9 cellular contexts compared by ENCODE assay signal in genomic region chr9:129177443-129177790, GRCh38. TPM values are rescaled to one million over a fixed set of nuclear protein-coding genes. Genes with fewer than 3 reads are reported as not detected.
DNase-seq lines count a peak whose midpoint lies in the region; ATAC-seq and TF ChIP-seq lines count a peak whose summit lies in the region.
"Had no signal": no experiment of that assay in that cellular context is flagged by ENCODE, and none has a peak within 500 bp of the region (broad histone marks: within the 10 kb centered on the region; RNA-seq: fewer than 3 reads in every experiment).

No MANE protein-coding gene starts in this region.

- H3K4me1 Mint-ChIP-seq in activated naive CD8-positive, alpha-beta T cell treated with anti-CD3 and anti-CD28 coated beads for 36 hours = peaks cover 6% of the 10 kb centered on the region

- TF ChIP-seq POLR2A in thyroid gland (IDR thresholded peaks at IDR 0.05) = no peak

- H3K36me3 Mint-ChIP-seq in activated naive CD8-positive, alpha-beta T cell treated with anti-CD3 and anti-CD28 coated beads for 36 hours = no peaks in the 10 kb centered on the region
- H3K36me3 Mint-ChIP-seq: immature natural killer cell had no signal

- H3K27ac ChIP-seq in left lung = peak overlapping the region; percentile 88 to 93
- peak overlapping the region; percentile 84 to 100 (median 87) for H3K27ac ChIP-seq in thyroid gland

- H3K4me3 ChIP-seq in left lung (peak overlapping the region; percentile 87 to 93), thyroid gland (replicated peaks in 1 of 3) (peak overlapping the region; percentile 61 to 95 (median 81))

- TF ChIP-seq CTCF in left lung (IDR thresholded peaks at IDR 0.05) (no peak), thyroid gland (IDR thresholded peaks at IDR 0.05) (no peak)

- WGBS in thyroid gland, 2 donors = no CpG with 5 or more reads among the region's 56 CpGs

- H3K27ac Mint-ChIP-seq in activated naive CD8-positive, alpha-beta T cell treated with anti-CD3 and anti-CD28 coated beads for 36 hours = no peak overlapping the region

- no peaks in the 10 kb centered on the region for H3K27me3 Mint-ChIP-seq in activated naive CD8-positive, alpha-beta T cell treated with anti-CD3 and anti-CD28 coated beads for 36 hours

- H3K9me3 ChIP-seq in left lung (no peaks in the 10 kb centered on the region), thyroid gland (no peaks in the 10 kb centered on the region)

- H3K27me3 ChIP-seq in left lung (peaks cover 0 to 20% of the 10 kb centered on the region in 2 donors), thyroid gland (no peaks in the 10 kb centered on the region)

- H3K4me1 ChIP-seq in left lung (peaks cover 6 to 40% of the 10 kb centered on the region in 2 donors), thyroid gland (peaks cover 27 to 28% of the 10 kb centered on the region in 2 donors)

- intact Hi-C loops in left lung (cut with DNase I) (loop anchor here in 1 of 2 donors (5.0 to 10.0 kb wide), 2 partner anchors 305 to 437 kb away; no protein-coding TSS in a partner anchor), thyroid gland (cut with DNase I) (loop anchor here (5.0 kb wide), 1 partner anchor 35 kb away; no protein-coding TSS in a partner anchor)

- peak; percentile 11 for ATAC-seq in GM19023 (IDR thresholded peaks at IDR 0.05; ENCODE audit: unreplicated experiment)
- peak; percentile 9 for ATAC-seq in HG03342 (IDR thresholded peaks at IDR 0.05; ENCODE audit: unreplicated experiment)
- ATAC-seq in left lung = no peak

- H3K9me3 Mint-ChIP-seq in activated naive CD8-positive, alpha-beta T cell treated with anti-CD3 and anti-CD28 coated beads for 36 hours = no peaks in the 10 kb centered on the region
- H3K9me3 Mint-ChIP-seq: immature natural killer cell had no signal

- no peak overlapping the region for H3K4me3 Mint-ChIP-seq in activated naive CD8-positive, alpha-beta T cell treated with anti-CD3 and anti-CD28 coated beads for 36 hours

- DNase-seq in AG20443 (ENCODE audit: low spot score) (peak; percentile 44), left lung (no peak), thyroid gland (peak in 1 of 2 donors; percentile 31), cerebellar cortex (ENCODE audit: low spot score) (no peak), NCI-H2107 treated with DMSO at 0.1 percent for 48 hours (lab: John Stamatoyannopoulos, UW; ENCODE audit: unreplicated experiment) (no peak)
- DNase-seq in activated naive CD8-positive, alpha-beta T cell treated with anti-CD3 and anti-CD28 coated beads for 36 hours = peak; percentile 63

- H3K36me3 ChIP-seq in left lung (no peaks in the 10 kb centered on the region), thyroid gland (no peaks in the 10 kb centered on the region)

RNA-seq across cellular contexts. Expression of gene IER5L, which starts 0.6 kb away (rescaled TPM):
- 1 to 10 TPM; 1.1 to 1.2 TPM for total RNA-seq in activated naive CD8-positive, alpha-beta T cell treated with anti-CD3 and anti-CD28 coated beads for 36 hours
- total RNA-seq in left lung (10 to 100 TPM; 17.9 to 21.4 TPM), thyroid gland (10 to 100 TPM in 3 of 4 donors, 1 to 10 TPM in 1; 7.8 to 20.2 (median 12.6) TPM)

Comparison
In these comparisons a context has a peak if more than half of its experiments do, and no peak if none do; other contexts are left out.
1. DNase-seq: peak in AG20443 (single experiment) and activated naive CD8-positive, alpha-beta T cell treated with anti-CD3 and anti-CD28 coated beads for 36 hours (single experiment); none in left lung (0 of 2), cerebellar cortex (single experiment) and NCI-H2107 treated with DMSO at 0.1 percent for 48 hours (single experiment).